In genomic region chr16:71853413-71853812, GRCh38 we compare ENCODE assay signal across 10 cellular contexts. TPM values are rescaled to one million over a fixed set of nuclear protein-coding genes. Genes with fewer than 3 reads are reported as not detected.
A peak's percentile ranks its signal among the peaks of the same experiment; 100 is the strongest.
DNase-seq lines count a peak whose midpoint lies in the region; ATAC-seq and TF ChIP-seq lines count a peak whose summit lies in the region.
"Had no signal": no experiment of that assay in that cellular context is flagged by ENCODE, and none has a peak within 500 bp of the region (broad histone marks: within the 10 kb centered on the region; RNA-seq: fewer than 3 reads in every experiment).

No MANE protein-coding gene starts in this region.

- H3K27me3 Mint-ChIP-seq in activated naive CD8-positive, alpha-beta T cell treated with anti-CD3 and anti-CD28 coated beads, Interleukin-2, amount 50 U/mL, for 24 hours, result no peaks in the 10 kb centered on the region
- no peaks in the 10 kb centered on the region for H3K27me3 Mint-ChIP-seq in glutamatergic neuron (ENCODE audit: unreplicated experiment)

- peaks cover 16% of the 10 kb centered on the region for H3K36me3 Mint-ChIP-seq in activated naive CD8-positive, alpha-beta T cell treated with anti-CD3 and anti-CD28 coated beads, Interleukin-2, amount 50 U/mL, for 24 hours (ENCODE audit: low read depth)
- no peaks in the 10 kb centered on the region for H3K36me3 Mint-ChIP-seq in glutamatergic neuron (ENCODE audit: unreplicated experiment)

- H3K4me3 Mint-ChIP-seq in activated naive CD8-positive, alpha-beta T cell treated with anti-CD3 and anti-CD28 coated beads, Interleukin-2, amount 50 U/mL, for 24 hours, result no peak overlapping the region
- H3K4me3 Mint-ChIP-seq in glutamatergic neuron (ENCODE audit: unreplicated experiment), result no peak overlapping the region
- H3K4me3 Mint-ChIP-seq: immature natural killer cell had no signal

- peaks cover 31% of the 10 kb centered on the region for H3K4me1 Mint-ChIP-seq in activated naive CD8-positive, alpha-beta T cell treated with anti-CD3 and anti-CD28 coated beads, Interleukin-2, amount 50 U/mL, for 24 hours
- no peaks in the 10 kb centered on the region for H3K4me1 Mint-ChIP-seq in glutamatergic neuron (ENCODE audit: low read depth, unreplicated experiment)

- ATAC-seq in GM19395 (IDR thresholded peaks at IDR 0.05; ENCODE audit: unreplicated experiment) (peak; percentile 80), HG03045 (IDR thresholded peaks at IDR 0.05; ENCODE audit: unreplicated experiment) (peak; percentile 51)
- no peak for ATAC-seq in activated naive CD8-positive, alpha-beta T cell treated with anti-CD3 and anti-CD28 coated beads, Interleukin-2, amount 50 U/mL, for 24 hours

- peak overlapping the region; percentile 50 for H3K27ac Mint-ChIP-seq in activated naive CD8-positive, alpha-beta T cell treated with anti-CD3 and anti-CD28 coated beads, Interleukin-2, amount 50 U/mL, for 24 hours
- H3K27ac Mint-ChIP-seq in glutamatergic neuron (ENCODE audit: unreplicated experiment), result no peak overlapping the region

- intact Hi-C loops in posterior cingulate gyrus (cut with DNase I), result no loop called here

- TF ChIP-seq CTCF in GM13976 (IDR thresholded peaks at IDR 0.05; ENCODE audit: borderline replicate concordance, control extremely low read depth, extremely low read depth, insufficient read depth, missing control alignments), result no peak
- TF ChIP-seq CTCF in glutamatergic neuron (IDR thresholded peaks at IDR 0.05; ENCODE audit: partially characterized antibody, unreplicated experiment), result no peak

- H3K9me3 Mint-ChIP-seq in activated naive CD8-positive, alpha-beta T cell treated with anti-CD3 and anti-CD28 coated beads, Interleukin-2, amount 50 U/mL, for 24 hours, result no peaks in the 10 kb centered on the region
- no peaks in the 10 kb centered on the region for H3K9me3 Mint-ChIP-seq in glutamatergic neuron (ENCODE audit: unreplicated experiment)
- H3K9me3 Mint-ChIP-seq: immature natural killer cell had no signal

- DNase-seq in GM13976 (ENCODE audit: low spot score), result peak; percentile 62
- no peak for DNase-seq in activated naive CD8-positive, alpha-beta T cell treated with anti-CD3 and anti-CD28 coated beads, Interleukin-2, amount 50 U/mL, for 24 hours
- DNase-seq in glutamatergic neuron, result no peak
- no peak for DNase-seq in posterior cingulate gyrus
- DNase-seq in stimulated activated naive CD4-positive, alpha-beta T cell (lab: John Stamatoyannopoulos, UW), result no peak
- DNase-seq in NCI-H1417 treated with DMSO at 0.1 percent for 48 hours (lab: John Stamatoyannopoulos, UW), result no peak
- DNase-seq: immature natural killer cell, NCI-H1930 had no signal

- in situ Hi-C loops in GM13976 (cut with MboI; ENCODE audit: low sequenced_read_pairs, unreplicated experiment), result no loop called here

RNA-seq across cellular contexts. Expression of gene ATXN1L, which starts 7.6 kb away (rescaled TPM):
- 27.6 TPM for total RNA-seq in glutamatergic neuron (ENCODE audit: unreplicated experiment)

RNA-seq across cellular contexts. Expression of gene ZNF821, which starts 30.6 kb away (rescaled TPM):
- 40.9 TPM for total RNA-seq in glutamatergic neuron (ENCODE audit: unreplicated experiment)

RNA-seq across cellular contexts. Expression of gene IST1, which starts 41.9 kb away (rescaled TPM):
- total RNA-seq in glutamatergic neuron (ENCODE audit: unreplicated experiment), result 271 TPM

RNA-seq across cellular contexts. Expression of gene AP1G1, which starts 44.8 kb away (rescaled TPM):
- total RNA-seq in glutamatergic neuron (ENCODE audit: unreplicated experiment), result 104 TPM
